8 cellular contexts compared by ENCODE assay signal in the genomic region with DNA sequence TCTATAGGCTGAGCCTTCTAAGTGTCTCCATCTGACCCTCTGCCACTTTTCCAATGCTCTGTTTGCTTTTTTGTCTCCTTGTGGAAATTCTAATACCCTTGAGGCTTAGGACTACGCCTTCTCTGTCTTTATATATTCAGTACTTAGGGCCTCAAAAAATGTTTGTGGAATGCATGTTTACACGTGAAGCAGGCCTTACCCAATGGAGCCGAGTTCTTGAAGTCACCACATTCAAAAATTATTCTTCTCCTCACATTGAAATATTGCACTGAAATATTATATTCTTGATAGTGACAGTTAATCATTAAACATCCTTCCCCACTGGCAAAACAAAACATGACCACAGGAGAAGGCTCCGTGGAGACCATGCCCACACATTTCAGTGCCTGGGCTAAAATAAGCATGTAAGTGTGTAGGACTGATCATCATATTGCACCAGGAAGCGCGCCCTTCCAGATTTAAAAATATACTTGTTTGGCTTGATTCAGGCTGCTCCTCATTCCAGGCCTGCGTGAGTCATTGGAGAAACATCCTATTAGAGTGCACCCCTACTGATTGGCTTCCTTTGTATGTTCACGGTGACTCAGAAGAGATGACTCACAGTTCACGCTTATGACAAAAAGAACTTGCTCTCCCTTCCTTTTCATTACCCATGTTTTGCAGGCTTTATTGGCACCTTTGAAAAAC.
A peak's percentile ranks its signal among the peaks of the same experiment; 100 is the strongest.
DNase-seq lines count a peak whose midpoint lies in the region; ATAC-seq and TF ChIP-seq lines count a peak whose summit lies in the region.

No MANE protein-coding gene starts in this region.

- H3K9me3 Mint-ChIP-seq in activated T-helper 17 cell treated with anti-CD3 and anti-CD28 coated beads, Interleukin-2, amount 50 U/mL, for 72 hours: peaks cover 4% of the 10 kb centered on the region

- in situ Hi-C loops in transverse colon (cut with MboI; ENCODE audit: low pct_ligation_motif_present in 1 of 4, low pct_unique_long_range_greater_than_20kb in 1 of 4, low sequenced_read_pairs in 3 of 4): no loop called here

- no peak for TF ChIP-seq EP300 in transverse colon (IDR thresholded peaks at IDR 0.05; ENCODE audit: low read depth)

- WGBS in transverse colon (ENCODE audit: low coverage in 1 of 2), 2 donors: 29 to 36% methylated on average over 6 to 9 of the region's 9 CpGs

- ATAC-seq in GM19463 (IDR thresholded peaks at IDR 0.05; ENCODE audit: unreplicated experiment) (peak; percentile 70), HG02884 (IDR thresholded peaks at IDR 0.05; ENCODE audit: unreplicated experiment) (no peak), GM21723 (IDR thresholded peaks at IDR 0.05; ENCODE audit: unreplicated experiment) (no peak)
- ATAC-seq in activated T-helper 17 cell treated with anti-CD3 and anti-CD28 coated beads, Interleukin-2, amount 50 U/mL, for 72 hours (replicated peaks): peak; percentile 92

- H3K4me3 ChIP-seq in fibroblast of villous mesenchyme (ENCODE audit: low read depth, low read length) (no peak overlapping the region), transverse colon (no peak overlapping the region)

- H3K36me3 ChIP-seq in transverse colon: no peaks in the 10 kb centered on the region

- no peaks in the 10 kb centered on the region for H3K27me3 ChIP-seq in transverse colon

- no peaks in the 10 kb centered on the region for H3K9me3 ChIP-seq in transverse colon

- H3K4me1 ChIP-seq in transverse colon: peaks cover 0 to 16% (median 6%) of the 10 kb centered on the region in 4 donors

- H3K4me1 Mint-ChIP-seq in activated T-helper 17 cell treated with anti-CD3 and anti-CD28 coated beads, Interleukin-2, amount 50 U/mL, for 72 hours: peaks cover 55% of the 10 kb centered on the region

- no peaks in the 10 kb centered on the region for H3K27me3 Mint-ChIP-seq in activated T-helper 17 cell treated with anti-CD3 and anti-CD28 coated beads, Interleukin-2, amount 50 U/mL, for 72 hours

- DNase-seq in NCI-H345 treated with DMSO at 0.1 percent for 48 hours (lab: John Stamatoyannopoulos, UW; ENCODE audit: unreplicated experiment) (peak; percentile 66), fibroblast of villous mesenchyme (ENCODE audit: low read depth) (peak; percentile 98), nucleus accumbens (lab: John Stamatoyannopoulos, UW) (peak in 38 of 56 donors; percentile 7 to 85 (median 42)), transverse colon (peak; percentile 54)

- peak overlapping the region; percentile 47 to 77 (median 62) for H3K27ac ChIP-seq in transverse colon

- H3K36me3 Mint-ChIP-seq in activated T-helper 17 cell treated with anti-CD3 and anti-CD28 coated beads, Interleukin-2, amount 50 U/mL, for 72 hours (ENCODE audit: low read depth): peaks cover 58% of the 10 kb centered on the region

- peak overlapping the region; percentile 77 for H3K27ac Mint-ChIP-seq in activated T-helper 17 cell treated with anti-CD3 and anti-CD28 coated beads, Interleukin-2, amount 50 U/mL, for 72 hours

- no peak for TF ChIP-seq CTCF in fibroblast of villous mesenchyme (IDR thresholded peaks at IDR 0.05; ENCODE audit: insufficient read depth, low read depth, low read length)
- TF ChIP-seq CTCF in transverse colon (IDR thresholded peaks at IDR 0.05): no peak

- no peak for TF ChIP-seq POLR2A in transverse colon (IDR thresholded peaks at IDR 0.05)

- H3K4me3 Mint-ChIP-seq in activated T-helper 17 cell treated with anti-CD3 and anti-CD28 coated beads, Interleukin-2, amount 50 U/mL, for 72 hours: peak overlapping the region; percentile 52

- intact Hi-C loops in transverse colon (cut with DNase I; ENCODE audit: low total_unique reads): no loop called here

Comparison
In these comparisons a context has a peak if more than half of its experiments do, and no peak if none do; other contexts are left out.
1. ATAC-seq: peak in GM19463 (single experiment) and activated T-helper 17 cell treated with anti-CD3 and anti-CD28 coated beads, Interleukin-2, amount 50 U/mL, for 72 hours (single experiment); none in HG02884 (single experiment) and GM21723 (single experiment).
2. DNase-seq: peak in every context shown above with its lines; median percentile 98 in fibroblast of villous mesenchyme; 66 in NCI-H345 treated with DMSO at 0.1 percent for 48 hours; 54 in transverse colon; 42 in nucleus accumbens.